Comparison of ENCODE assay signal across 6 cellular contexts in the genomic region with DNA sequence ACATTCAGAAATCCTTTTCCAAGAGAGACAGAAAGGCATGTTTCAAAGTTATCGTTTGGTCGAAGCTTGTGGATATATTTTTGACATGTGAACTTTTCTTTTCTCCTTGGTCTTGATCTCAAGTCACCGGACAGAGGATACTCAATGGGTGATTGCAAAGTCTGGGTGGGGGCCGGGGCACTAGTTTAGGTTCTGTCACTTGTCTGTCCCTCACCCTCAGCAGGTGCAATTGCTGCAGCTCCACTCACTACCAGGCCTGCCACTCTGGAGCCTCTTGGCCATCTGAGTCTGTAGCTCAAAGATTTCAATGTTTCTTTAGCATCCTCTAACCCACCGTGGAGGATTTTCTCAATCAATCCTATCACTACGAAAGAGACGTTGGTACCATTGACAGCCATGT.
"Had no signal": no experiment of that assay in that cellular context is flagged by ENCODE, and none has a peak within 500 bp of the region (broad histone marks: within the 10 kb centered on the region; RNA-seq: fewer than 3 reads in every experiment).

No MANE protein-coding gene starts in this region.

- H3K4me3 Mint-ChIP-seq: IgD-negative memory B cell had no signal

- H3K27ac ChIP-seq: HL-60 had no signal

- H3K4me3 ChIP-seq: K562 had no signal

- DNase-seq: IMR-90, KBM-7, KG1 had no signal

- H3K27ac Mint-ChIP-seq: IgD-negative memory B cell had no signal

- H3K36me3 Mint-ChIP-seq: IgD-negative memory B cell had no signal

- H3K4me1 Mint-ChIP-seq: IgD-negative memory B cell had no signal

- H3K9me3 Mint-ChIP-seq: IgD-negative memory B cell had no signal
